18 cellular contexts compared by ENCODE assay signal in the genomic region with DNA sequence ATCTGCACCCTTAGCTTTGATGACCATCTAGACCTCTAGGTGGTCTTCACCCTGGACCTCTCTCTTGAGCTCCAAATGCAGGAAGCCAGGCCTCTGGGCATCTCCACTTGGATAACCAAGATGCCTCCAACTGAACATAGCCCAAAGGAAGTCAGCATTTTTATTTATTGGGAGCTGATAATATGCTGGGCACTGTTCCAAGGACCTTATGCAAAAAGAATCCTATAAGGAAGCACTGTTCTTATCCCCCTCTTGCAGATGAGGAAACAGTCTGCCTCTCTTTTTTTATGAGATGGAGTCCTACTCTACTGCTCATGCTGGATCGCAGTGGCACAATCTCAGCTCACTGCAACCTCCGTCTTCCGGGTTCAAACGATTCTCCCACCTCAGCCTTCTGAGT.
DNase-seq lines count a peak whose midpoint lies in the region; ATAC-seq, FAIRE-seq and TF ChIP-seq lines count a peak whose summit lies in the region.
"Had no signal": no experiment of that assay in that cellular context is flagged by ENCODE, and none has a peak within 500 bp of the region (broad histone marks: within the 10 kb centered on the region; RNA-seq: fewer than 3 reads in every experiment).

No MANE protein-coding gene starts in this region.

- in situ Hi-C loops in KBM-7 (cut with MboI; ENCODE audit: low pct_unique_long_range_greater_than_20kb, low sequenced_read_pairs) = no loop called here

- DNase-seq in AG10803 (ENCODE audit: low read depth) (peak; percentile 37), LNCaP clone FGC (ENCODE audit: low read depth) (peak; percentile 30), dermis blood vessel endothelial cell (peak; percentile 10), mucosa of descending colon (no peak), KBM-7 (no peak), frontal cortex (ENCODE audit: low spot score in 2 of 2) (no peak)
- DNase-seq: GF-D8; NCI-H1092; NCI-H1436; NCI-H187 treated with DMSO at 0.1 percent for 48 hours; NCI-H2107; NK-92 treated with Interleukin-12 subunit alpha and Interleukin-12 subunit beta, amount 100 ng/mL, for 24 hours; SIG-M5 had no signal

- ATAC-seq in mucosa of descending colon (peak; percentile 14), HG03139 (IDR thresholded peaks at IDR 0.05; ENCODE audit: unreplicated experiment) (no peak)
- ATAC-seq: SK-N-SH treated with all-trans-retinoic acid at 6 μM for 48 hours had no signal

- no peaks in the 10 kb centered on the region for H3K36me3 ChIP-seq in mucosa of descending colon (ENCODE audit: low read depth)

- H3K4me3 ChIP-seq in AG10803 (ENCODE audit: low read length) (no peak overlapping the region), LNCaP clone FGC (ENCODE audit: low read depth, low read length) (no peak overlapping the region), mucosa of descending colon (no peak overlapping the region)

- intact Hi-C loops in mucosa of descending colon (cut with DNase I, micrococcal nuclease) = no loop called here

- H3K4me1 ChIP-seq in mucosa of descending colon (ENCODE audit: low read depth) = no peaks in the 10 kb centered on the region

- TF ChIP-seq CTCF in AG10803 (conservative IDR thresholded peaks at IDR 0.05; ENCODE audit: low read length) = no peak
- no peak for TF ChIP-seq CTCF in LNCaP clone FGC (IDR thresholded peaks at IDR 0.05; ENCODE audit: control insufficient read depth, extremely low read depth, insufficient read depth)
- TF ChIP-seq CTCF in mucosa of descending colon (IDR thresholded peaks at IDR 0.05) = no peak

- no peaks in the 10 kb centered on the region for H3K9me3 ChIP-seq in mucosa of descending colon

- FAIRE-seq in frontal cortex (lab: Jason Lieb, UNC) = no peak
- FAIRE-seq: A204.1, D721Med, H54 had no signal

Comparison
In these comparisons a context has a peak if more than half of its experiments do, and no peak if none do; other contexts are left out.
1. DNase-seq: peak in AG10803 (single experiment), LNCaP clone FGC (single experiment) and dermis blood vessel endothelial cell (single experiment); none in mucosa of descending colon (0 of 3), KBM-7 (single experiment) and frontal cortex (0 of 2).